ENCODE assay signal across 8 cellular contexts in genomic region chr6:157221049-157221816, GRCh38.
DNase-seq lines count a peak whose midpoint lies in the region; TF ChIP-seq lines count a peak whose summit lies in the region.

No MANE protein-coding gene starts in this region.

- H3K9me3 ChIP-seq in tibial nerve, result no peaks in the 10 kb centered on the region

- TF ChIP-seq CTCF in tibial nerve (IDR thresholded peaks at IDR 0.05), result peak in 1 of 5 experiments; percentile 16

- no peaks in the 10 kb centered on the region for H3K36me3 ChIP-seq in tibial nerve

- DNase-seq in AG08396 (ENCODE audit: low spot score) (peak; percentile 95), GM19240 (ENCODE audit: insufficient read length, low spot score) (peak; percentile 72), SK-MEL-5 (ENCODE audit: low read depth, low spot score) (peak; percentile 75), globus pallidus (ENCODE audit: low spot score) (peak; percentile 52), pons (ENCODE audit: low spot score) (peak; percentile 47), tibial nerve (ENCODE audit: low spot score in 2 of 2) (peak in 1 of 2 donors; percentile 46)
- peak; percentile 50 for DNase-seq in Jurkat, Clone E6-1 (ENCODE audit: low read depth, low spot score)
- peak; percentile 86 for DNase-seq in activated naive CD4-positive, alpha-beta T cell treated with Interleukin-2 at 50 U/mL for 16 hours

- TF ChIP-seq EP300 in tibial nerve (IDR thresholded peaks at IDR 0.05), result no peak

- peak overlapping the region; percentile 53 for H3K4me3 ChIP-seq in Jurkat, Clone E6-1 (ENCODE audit: low read length)
- peak overlapping the region; percentile 18 to 50 (median 28) for H3K4me3 ChIP-seq in tibial nerve

- H3K27me3 ChIP-seq in tibial nerve, result no peaks in the 10 kb centered on the region

- in situ Hi-C loops in SK-MEL-5 (cut with HindIII; ENCODE audit: low pct_unique_long_range_greater_than_20kb, low sequenced_read_pairs), result no loop called here

- peaks cover 0 to 14% (median 0%) of the 10 kb centered on the region in 4 donors for H3K4me1 ChIP-seq in tibial nerve

- peak overlapping the region in 1 of 4 donors; percentile 31 for H3K27ac ChIP-seq in tibial nerve

- no peak for TF ChIP-seq POLR2A in tibial nerve (IDR thresholded peaks at IDR 0.05)

- 23 to 27% methylated on average over 40 to 41 of the region's 41 CpGs for WGBS in tibial nerve, 2 donors
